15 cellular contexts compared by ENCODE assay signal in genomic region chr1:43279666-43280065, GRCh38. TPM values are rescaled to one million over a fixed set of nuclear protein-coding genes. Genes with fewer than 3 reads are reported as not detected.
DNase-seq lines count a peak whose midpoint lies in the region; ATAC-seq and TF ChIP-seq lines count a peak whose summit lies in the region.
"Had no signal": no experiment of that assay in that cellular context is flagged by ENCODE, and none has a peak within 500 bp of the region (broad histone marks: within the 10 kb centered on the region; RNA-seq: fewer than 3 reads in every experiment).

No MANE protein-coding gene starts in this region.

- H3F3A ChIP-seq in neural progenitor cell (ENCODE audit: low read depth), result no peaks in the 10 kb centered on the region

- no peak overlapping the region for H2AFZ ChIP-seq in neural progenitor cell (replicated peaks)

- H3K36me3 Mint-ChIP-seq in neural progenitor cell, result no peaks in the 10 kb centered on the region
- H3K36me3 Mint-ChIP-seq: CD8-positive, alpha-beta memory T cell had no signal

- H3K4me3 ChIP-seq in neural progenitor cell, result no peak overlapping the region
- H3K4me3 ChIP-seq in aorta (ENCODE audit: low read length in 2 of 2), result no peak overlapping the region
- H3K4me3 ChIP-seq in lower lobe of right lung, result no peak overlapping the region
- H3K4me3 ChIP-seq: BLaER1 had no signal

- peaks cover 16% of the 10 kb centered on the region for H3K4me1 Mint-ChIP-seq in neural progenitor cell

- H3K4me2 ChIP-seq in neural progenitor cell, result no peak overlapping the region
- H3K4me2 ChIP-seq: BLaER1 had no signal

- peaks cover 6% of the 10 kb centered on the region for H3K9me3 Mint-ChIP-seq in neural progenitor cell
- H3K9me3 Mint-ChIP-seq: H9 had no signal

- no peaks in the 10 kb centered on the region for H3K79me2 ChIP-seq in neural progenitor cell (ENCODE audit: low read depth)

- H3K36me3 ChIP-seq in neural progenitor cell, result no peaks in the 10 kb centered on the region
- no peaks in the 10 kb centered on the region for H3K36me3 ChIP-seq in aorta (ENCODE audit: control insufficient read depth in 1 of 2, insufficient read depth in 2 of 2, low read length in 1 of 2)
- H3K36me3 ChIP-seq in lower lobe of right lung, result no peaks in the 10 kb centered on the region
- H3K36me3 ChIP-seq: BLaER1 had no signal

- no peaks in the 10 kb centered on the region for H4K20me1 ChIP-seq in neural progenitor cell (ENCODE audit: low read depth)
- H4K20me1 ChIP-seq: BLaER1 had no signal

- DNase-seq in cardiac septum (ENCODE audit: low spot score) (peak; percentile 33), Right ventricle myocardium superior (no peak), epidermal melanocyte (ENCODE audit: insufficient read length, low spot score) (peak; percentile 10), neural progenitor cell (ENCODE audit: low spot score) (no peak), aorta (peak; percentile 42 to 62), NCI-H748 (lab: John Stamatoyannopoulos, UW; ENCODE audit: unreplicated experiment) (no peak), lower lobe of right lung (no peak), nucleus accumbens (lab: John Stamatoyannopoulos, UW) (no peak)
- DNase-seq: 8988T, AML-193, Caco-2, GOT3, H9 had no signal

- H3K4me1 ChIP-seq in neural progenitor cell (peaks cover 4% of the 10 kb centered on the region), aorta (ENCODE audit: control insufficient read depth in 1 of 2, insufficient read depth in 2 of 2, low read length in 2 of 2) (no peaks in the 10 kb centered on the region), lower lobe of right lung (no peaks in the 10 kb centered on the region)

- intact Hi-C loops in cardiac septum (cut with DNase I) (no loop called here), Right ventricle myocardium superior (cut with DNase I) (no loop called here), aorta (cut with DNase I) (no loop called here), lower lobe of right lung (cut with DNase I) (no loop called here)

- H3K27me3 ChIP-seq in neural progenitor cell, result no peaks in the 10 kb centered on the region
- no peaks in the 10 kb centered on the region for H3K27me3 ChIP-seq in aorta (ENCODE audit: control insufficient read depth in 1 of 2, insufficient read depth in 2 of 2, low read length in 1 of 2)
- H3K27me3 ChIP-seq in lower lobe of right lung (ENCODE audit: low read depth), result no peaks in the 10 kb centered on the region
- H3K27me3 ChIP-seq: BLaER1 had no signal

- no peak for ATAC-seq in Right ventricle myocardium superior (ENCODE audit: poor library complexity)
- ATAC-seq in aorta (ENCODE audit: low FRiP score), result no peak
- ATAC-seq in lower lobe of right lung, result no peak

- H3K27ac Mint-ChIP-seq in neural progenitor cell, result peak overlapping the region; percentile 50
- H3K27ac Mint-ChIP-seq: CD8-positive, alpha-beta memory T cell had no signal

- TF ChIP-seq CTCF in neural progenitor cell (IDR thresholded peaks at IDR 0.05) (no peak), lower lobe of right lung (IDR thresholded peaks at IDR 0.05) (no peak)

- no peak overlapping the region for H3K4me3 Mint-ChIP-seq in neural progenitor cell
- H3K4me3 Mint-ChIP-seq: CD8-positive, alpha-beta memory T cell; H9 had no signal

- WGBS in aorta, 2 donors, result 91 to 94% methylated on average over 6 of the region's 6 CpGs

- H3K9ac ChIP-seq in neural progenitor cell, result no peak overlapping the region
- H3K9ac ChIP-seq: BLaER1 had no signal

- peaks cover 19% of the 10 kb centered on the region for H3K27me3 Mint-ChIP-seq in neural progenitor cell (ENCODE audit: insufficient read depth, low read depth)

- H3K9me3 ChIP-seq in neural progenitor cell (ENCODE audit: low read depth) (no peaks in the 10 kb centered on the region), aorta (ENCODE audit: control insufficient read depth, low read length) (no peaks in the 10 kb centered on the region), lower lobe of right lung (no peaks in the 10 kb centered on the region)
- H3K9me3 ChIP-seq: BLaER1, Caco-2 had no signal

- no peak overlapping the region for H3K27ac ChIP-seq in neural progenitor cell
- no peak overlapping the region for H3K27ac ChIP-seq in aorta (ENCODE audit: low read depth in 1 of 2, low read length in 2 of 2)
- no peak overlapping the region for H3K27ac ChIP-seq in lower lobe of right lung
- H3K27ac ChIP-seq: BLaER1 had no signal

RNA-seq across cellular contexts. Expression of gene C1orf210, which starts 5.7 kb away (rescaled TPM):
- total RNA-seq in cardiac septum (not detected), Right ventricle myocardium superior (not detected), neural progenitor cell (ENCODE audit: low replicate concordance) (not detected in 2 replicates), aorta (not detected), lower lobe of right lung (19.1 TPM)
- polyA plus RNA-seq in aorta, result 1 to 10 TPM in 1 of 2 donors, not detected in 1; 2.3 TPM
- total RNA-seq: CD8-positive, alpha-beta memory T cell had no signal
- polyA plus RNA-seq: CD8-positive, alpha-beta memory T cell had no signal

RNA-seq across cellular contexts. Expression of gene TMEM125, which starts 9.9 kb away (rescaled TPM):
- not detected for total RNA-seq in cardiac septum
- not detected for total RNA-seq in Right ventricle myocardium superior
- 0.73 and 2.2 TPM in 2 replicates for total RNA-seq in neural progenitor cell (ENCODE audit: low replicate concordance)
- not detected for total RNA-seq in aorta
- 1 to 10 TPM in 1 of 2 donors, not detected in 1; 6.1 TPM for polyA plus RNA-seq in aorta
- total RNA-seq in lower lobe of right lung, result 197 TPM
- total RNA-seq: CD8-positive, alpha-beta memory T cell had no signal
- polyA plus RNA-seq: CD8-positive, alpha-beta memory T cell had no signal

RNA-seq across cellular contexts. Expression of gene TIE1, which starts 21.1 kb away (rescaled TPM):
- total RNA-seq in cardiac septum (27.7 TPM), Right ventricle myocardium superior (18.5 TPM), neural progenitor cell (ENCODE audit: low replicate concordance) (0.21 and 0.25 TPM in 2 replicates), aorta (10 to 100 TPM; 41.0 to 65.3 TPM), lower lobe of right lung (48.5 TPM)
- polyA plus RNA-seq in aorta, result 1 to 10 TPM; 4.0 to 4.1 TPM
- total RNA-seq: Caco-2 had no signal
- polyA plus RNA-seq: CD8-positive, alpha-beta memory T cell had no signal

RNA-seq across cellular contexts. Expression of gene MPL, which starts 58.0 kb away (rescaled TPM):
- total RNA-seq in cardiac septum, result 1.6 TPM
- 0.40 TPM for total RNA-seq in Right ventricle myocardium superior
- 0.09 TPM in 1 of 2 replicates, not detected in the other for total RNA-seq in neural progenitor cell (ENCODE audit: low replicate concordance)
- total RNA-seq in aorta, result under 1 TPM; 0.18 to 0.52 TPM
- under 1 TPM in 1 of 2 donors, not detected in 1; 0.20 TPM for polyA plus RNA-seq in aorta
- 0.65 TPM for total RNA-seq in lower lobe of right lung
- total RNA-seq: Caco-2; CD8-positive, alpha-beta memory T cell; H9 had no signal
- polyA plus RNA-seq: CD8-positive, alpha-beta memory T cell had no signal

Comparison
In these comparisons a context has a peak if more than half of its experiments do, and no peak if none do; other contexts are left out.
1. DNase-seq: peak in cardiac septum (single experiment), epidermal melanocyte (single experiment) and aorta (2 of 2); none in Right ventricle myocardium superior (single experiment), neural progenitor cell (single experiment), NCI-H748 (single experiment), lower lobe of right lung (single experiment) and nucleus accumbens (0 of 56).
2. RNA of gene C1orf210, which starts 5.7 kb away (total RNA-seq): 19.1 TPM in lower lobe of right lung (single experiment); not detected in cardiac septum (single experiment), not detected in Right ventricle myocardium superior (single experiment), not detected in neural progenitor cell and not detected in aorta; every median in the first group is over 10 times any median in the second.
3. RNA of gene TMEM125, which starts 9.9 kb away (total RNA-seq): 197 TPM in lower lobe of right lung (single experiment); 0.73 to 2.2 TPM in neural progenitor cell, not detected in aorta, not detected in cardiac septum (single experiment) and not detected in Right ventricle myocardium superior (single experiment); every median in the first group is over 10 times any median in the second.
4. RNA of gene TIE1, which starts 21.1 kb away (total RNA-seq): 41.0 to 65.3 TPM in aorta, 48.5 TPM in lower lobe of right lung (single experiment), 27.7 TPM in cardiac septum (single experiment) and 18.5 TPM in Right ventricle myocardium superior (single experiment); 0.21 to 0.25 TPM in neural progenitor cell; every median in the first group is over 10 times any median in the second.